Comparison of ENCODE assay signal across 8 cellular contexts in the genomic region with DNA sequence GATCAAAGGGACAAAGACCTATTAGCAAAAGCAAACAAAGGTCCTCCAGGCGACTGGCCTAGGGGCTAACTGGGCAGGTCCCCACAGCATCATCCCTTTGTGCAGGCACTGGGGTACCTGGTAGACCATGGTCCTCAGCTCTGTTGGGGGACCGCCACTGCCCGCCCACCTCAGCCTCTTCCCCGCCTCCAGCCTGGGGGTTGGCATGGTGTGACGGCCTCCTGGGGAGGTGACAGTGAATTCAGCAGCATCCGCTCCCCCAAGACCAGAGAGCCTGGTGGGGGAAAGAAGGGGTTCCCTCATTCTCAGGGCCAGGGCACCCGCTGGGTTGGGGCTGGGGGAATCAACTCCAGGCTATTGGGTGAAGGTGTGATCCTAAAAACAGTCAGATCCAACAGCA. TPM values are rescaled to one million over a fixed set of nuclear protein-coding genes. Genes with fewer than 3 reads are reported as not detected.
"Had no signal": no experiment of that assay in that cellular context is flagged by ENCODE, and none has a peak within 500 bp of the region (broad histone marks: within the 10 kb centered on the region; RNA-seq: fewer than 3 reads in every experiment).

No MANE protein-coding gene starts in this region.

- H3K27ac ChIP-seq: HL-60, KMS-11 had no signal

- H3K4me2 ChIP-seq: GM23338, KMS-11 had no signal

- H3K4me3 ChIP-seq: GM23338 had no signal

- H3K4me1 Mint-ChIP-seq: GM23338, IgD-negative memory B cell had no signal

- H3K9ac ChIP-seq: KMS-11 had no signal

- H3K27ac Mint-ChIP-seq: GM23338, IgD-negative memory B cell had no signal

- H3K27me3 Mint-ChIP-seq: IgD-negative memory B cell had no signal

- H2AFZ ChIP-seq: GM23338 had no signal

- H3K4me3 Mint-ChIP-seq: GM23338, IgD-negative memory B cell had no signal

- DNase-seq: HCEC 1CT, KBM-7 had no signal

- ATAC-seq: GM23338, HepG2 had no signal

RNA-seq across cellular contexts. Expression of a gene that starts 38.7 kb away (rescaled TPM):
- total RNA-seq: GM23338, HepG2, HT1080 had no signal
- polyA plus RNA-seq: GM23338, HepG2, IgD-negative memory B cell had no signal
